In the genomic region with DNA sequence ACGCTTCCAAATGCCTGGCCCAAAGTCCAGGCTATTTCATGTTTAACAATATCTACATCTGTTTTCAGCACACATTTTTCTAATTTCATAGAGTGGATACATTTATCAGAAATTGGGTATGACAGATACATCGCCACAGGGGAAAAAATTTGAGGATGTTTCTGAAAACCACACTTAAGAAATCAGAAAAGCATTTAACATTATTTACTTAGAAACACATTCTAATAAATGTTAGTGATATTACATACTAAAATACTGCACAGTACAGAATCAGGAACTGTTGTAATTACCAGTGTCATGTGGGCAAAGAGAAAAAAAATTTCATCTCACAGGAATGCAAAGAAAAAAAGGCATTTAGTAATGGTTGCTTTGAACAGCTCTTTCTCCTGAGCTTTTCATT, we compare ENCODE assay signal across 28 cellular contexts.
"Had no signal": no experiment of that assay in that cellular context is flagged by ENCODE, and none has a peak within 500 bp of the region (broad histone marks: within the 10 kb centered on the region; RNA-seq: fewer than 3 reads in every experiment).

No MANE protein-coding gene starts in this region.

- DNase-seq: activated CD4-positive, alpha-beta T cell treated with anti-CD3 and anti-CD28 coated beads, Interleukin-2, amount 10 ng/mL, durations not matched to agents 24 days and 14 days; activated CD4-positive, alpha-beta T cell treated with anti-CD3 and anti-CD28 coated beads, Interleukin-2, amount 50 U/mL, for 4 hours; activated CD8-positive, alpha-beta T cell treated with anti-CD3 and anti-CD28 coated beads for 36 hours; activated effector memory CD4-positive, alpha-beta T cell treated with anti-CD3 and anti-CD28 coated beads, Interleukin-2, amount 50 U/mL, for 16 hours; activated naive CD4-positive, alpha-beta T cell; activated naive CD4-positive, alpha-beta T cell treated with anti-CD3 and anti-CD28 coated beads, Interleukin-2, amount 50 U/mL, for 16 hours; activated naive CD8-positive, alpha-beta T cell treated with anti-CD3 and anti-CD28 coated beads for 36 hours; activated T-cell treated with anti-CD3 and anti-CD28 coated beads, Interleukin-2, amount 50 U/mL, for 1 hour; activated T-cell treated with anti-CD3 and anti-CD28 coated beads, Interleukin-2, amount 50 U/mL, for 72 hours; body of pancreas; MM.1S; MV-4-11; NCI-H1092; NCI-H1436 treated with DMSO at 0.1 percent for 48 hours; NCI-H1694 treated with DMSO at 0.1 percent for 48 hours; NCI-H2029; NCI-H526; NCI-H748 treated with DMSO at 0.1 percent for 48 hours; NK-92 treated with Interleukin-12 subunit alpha and Interleukin-12 subunit beta, amount 100 ng/mL, for 24 hours; PC-3; Peyer's patch; RPMI8226; SHP77 treated with DMSO at 0.1 percent for 48 hours; T1000 had no signal

- H3K4me2 ChIP-seq: KMS-11 had no signal

- H3K36me3 ChIP-seq: breast epithelium, Peyer's patch, SJSA1 had no signal

- H3K4me1 Mint-ChIP-seq: activated CD4-positive, alpha-beta T cell treated with anti-CD3 and anti-CD28 coated beads, Interleukin-2, amount 10 ng/mL, durations not matched to agents 24 days and 14 days; activated naive CD8-positive, alpha-beta T cell treated with anti-CD3 and anti-CD28 coated beads for 36 hours; activated T-helper 17 cell treated with anti-CD3 and anti-CD28 coated beads, Interleukin-2, amount 50 U/mL, for 72 hours had no signal

- H3K27ac ChIP-seq: body of pancreas, breast epithelium, KMS-11, Peyer's patch, SJSA1 had no signal

- H3K9me3 Mint-ChIP-seq: activated CD4-positive, alpha-beta T cell treated with anti-CD3 and anti-CD28 coated beads, Interleukin-2, amount 10 ng/mL, durations not matched to agents 24 days and 14 days; activated CD8-positive, alpha-beta T cell treated with anti-CD3 and anti-CD28 coated beads for 36 hours; activated naive CD8-positive, alpha-beta T cell treated with anti-CD3 and anti-CD28 coated beads for 36 hours; activated T-cell treated with anti-CD3 and anti-CD28 coated beads, Interleukin-2, amount 50 U/mL, for 72 hours; activated T-helper 17 cell treated with anti-CD3 and anti-CD28 coated beads, Interleukin-2, amount 50 U/mL, for 72 hours had no signal

- H3K4me3 ChIP-seq: body of pancreas, breast epithelium, Peyer's patch, SJSA1 had no signal

- H3K27me3 Mint-ChIP-seq: activated CD4-positive, alpha-beta T cell treated with anti-CD3 and anti-CD28 coated beads, Interleukin-2, amount 10 ng/mL, durations not matched to agents 24 days and 14 days; activated CD8-positive, alpha-beta T cell treated with anti-CD3 and anti-CD28 coated beads for 36 hours; activated naive CD8-positive, alpha-beta T cell treated with anti-CD3 and anti-CD28 coated beads for 36 hours; activated T-helper 17 cell treated with anti-CD3 and anti-CD28 coated beads, Interleukin-2, amount 50 U/mL, for 72 hours had no signal

- H3K36me3 Mint-ChIP-seq: activated naive CD8-positive, alpha-beta T cell treated with anti-CD3 and anti-CD28 coated beads for 36 hours had no signal

- H3K27me3 ChIP-seq: body of pancreas, breast epithelium, Peyer's patch had no signal

- H3K27ac Mint-ChIP-seq: activated CD4-positive, alpha-beta T cell treated with anti-CD3 and anti-CD28 coated beads, Interleukin-2, amount 10 ng/mL, durations not matched to agents 24 days and 14 days; activated CD8-positive, alpha-beta T cell treated with anti-CD3 and anti-CD28 coated beads for 36 hours; activated naive CD8-positive, alpha-beta T cell treated with anti-CD3 and anti-CD28 coated beads for 36 hours; activated T-cell treated with anti-CD3 and anti-CD28 coated beads, Interleukin-2, amount 50 U/mL, for 72 hours; activated T-helper 17 cell treated with anti-CD3 and anti-CD28 coated beads, Interleukin-2, amount 50 U/mL, for 72 hours had no signal

- H3K9ac ChIP-seq: KMS-11 had no signal

- ATAC-seq: activated CD8-positive, alpha-beta T cell treated with anti-CD3 and anti-CD28 coated beads for 36 hours; activated T-cell treated with anti-CD3 and anti-CD28 coated beads, Interleukin-2, amount 50 U/mL, for 72 hours; activated T-helper 17 cell treated with anti-CD3 and anti-CD28 coated beads, Interleukin-2, amount 50 U/mL, for 72 hours; body of pancreas; PC-3 had no signal

- H3K4me3 Mint-ChIP-seq: activated CD4-positive, alpha-beta T cell treated with anti-CD3 and anti-CD28 coated beads, Interleukin-2, amount 10 ng/mL, durations not matched to agents 24 days and 14 days; activated CD8-positive, alpha-beta T cell treated with anti-CD3 and anti-CD28 coated beads for 36 hours; activated naive CD8-positive, alpha-beta T cell treated with anti-CD3 and anti-CD28 coated beads for 36 hours; activated T-cell treated with anti-CD3 and anti-CD28 coated beads, Interleukin-2, amount 50 U/mL, for 72 hours; activated T-helper 17 cell treated with anti-CD3 and anti-CD28 coated beads, Interleukin-2, amount 50 U/mL, for 72 hours had no signal

- H3K9me3 ChIP-seq: body of pancreas, breast epithelium, Peyer's patch, SJSA1 had no signal

- H3K4me1 ChIP-seq: breast epithelium, Peyer's patch, SJSA1 had no signal
